Comparison of ENCODE assay signal across 18 cellular contexts in the genomic region with DNA sequence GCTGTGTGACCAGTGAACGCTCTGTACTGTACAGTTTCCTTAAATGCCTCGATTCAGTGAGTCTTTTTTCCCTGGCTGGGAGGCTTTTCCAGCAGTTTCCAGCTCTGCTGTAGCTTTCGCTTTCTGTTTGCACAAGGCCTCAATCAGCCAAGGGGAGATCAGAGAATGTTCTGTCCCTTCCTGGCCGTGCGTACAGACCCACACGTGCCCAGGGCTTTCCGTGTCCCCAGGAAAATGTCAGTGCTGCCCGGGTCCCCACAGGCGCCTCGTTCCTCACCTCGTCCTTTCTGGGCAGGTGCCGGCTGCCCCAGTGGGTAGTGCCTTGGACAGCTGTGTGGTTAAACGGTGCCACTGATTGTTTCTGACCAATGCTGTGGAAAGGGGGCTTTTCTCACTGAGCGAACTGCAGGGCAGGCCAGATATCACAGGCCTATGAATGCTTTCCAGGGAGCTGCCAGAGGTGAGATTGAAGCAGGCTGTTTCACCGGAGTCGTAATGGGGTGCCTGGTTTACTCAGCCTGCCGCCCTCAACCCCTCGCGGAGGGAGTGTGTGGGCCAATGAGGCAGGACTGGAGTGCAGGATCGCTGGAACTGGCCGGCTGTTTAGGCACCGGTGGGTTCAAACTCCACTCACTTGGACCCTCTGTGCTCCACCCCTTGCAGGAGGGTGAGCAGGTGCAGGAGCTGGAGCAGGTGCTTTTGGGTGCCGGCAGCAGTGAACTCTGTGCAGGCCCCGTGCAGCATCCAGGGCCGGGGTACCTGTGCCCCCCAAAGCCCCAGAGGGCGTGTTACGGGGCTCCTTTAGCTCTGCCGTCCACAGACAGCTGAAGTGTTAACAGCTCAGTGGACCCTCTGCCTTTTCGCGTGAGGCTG. TPM values are rescaled to one million over a fixed set of nuclear protein-coding genes. Genes with fewer than 3 reads are reported as not detected.
DNase-seq lines count a peak whose midpoint lies in the region; ATAC-seq, FAIRE-seq and TF ChIP-seq lines count a peak whose summit lies in the region.
"Had no signal": no experiment of that assay in that cellular context is flagged by ENCODE, and none has a peak within 500 bp of the region (broad histone marks: within the 10 kb centered on the region; RNA-seq: fewer than 3 reads in every experiment).

No MANE protein-coding gene starts in this region.

- H2BK20ac ChIP-seq in H9 (ENCODE audit: low read depth, low read length, poor library complexity, severe bottlenecking), result no peak overlapping the region

- H3K27me3 Mint-ChIP-seq in T-helper 17 cell, result peaks cover 18% of the 10 kb centered on the region
- H3K27me3 Mint-ChIP-seq in H9 (ENCODE audit: low read depth), result no peaks in the 10 kb centered on the region; the same call in 1 of the 2 replicates

- H3K79me2 ChIP-seq in H9 (ENCODE audit: insufficient read depth, low read length), result no peaks in the 10 kb centered on the region

- no peak overlapping the region for H2BK5ac ChIP-seq in H9 (ENCODE audit: insufficient read length, low read length)

- H3K27ac ChIP-seq in small intestine (ENCODE audit: low read depth in 1 of 2, low read length in 1 of 2) (peak overlapping the region; percentile 7 to 69), H9 (ENCODE audit: insufficient read length, low read depth, low read length) (no peak overlapping the region)
- H3K27ac ChIP-seq: psoas muscle had no signal

- no peak overlapping the region for H2AFZ ChIP-seq in H9 (ENCODE audit: low read length)

- H3K4me3 ChIP-seq in small intestine (ENCODE audit: low read depth in 1 of 2, low read length in 2 of 2), result peak overlapping the region in 1 of 2 donors; percentile 23
- no peak overlapping the region for H3K4me3 ChIP-seq in HAP-1
- H3K4me3 ChIP-seq: lung, psoas muscle had no signal

- no peak overlapping the region for H3K9ac ChIP-seq in H9 (ENCODE audit: extremely low read depth, insufficient read length, low read length)

- no peak overlapping the region for H3K23ac ChIP-seq in H9 (ENCODE audit: insufficient read length, low read depth, low read length)

- no peak overlapping the region for H3T11ph ChIP-seq in H9 (ENCODE audit: low read length)

- no peak overlapping the region for H4K5ac ChIP-seq in H9 (ENCODE audit: insufficient read length, low read depth, low read length)

- no peak overlapping the region; the same call in 1 of the 2 replicates for H3K14ac ChIP-seq in H9 (ENCODE audit: insufficient read depth, low read length)

- no peaks in the 10 kb centered on the region for H4K20me1 ChIP-seq in H9 (ENCODE audit: control insufficient read depth, insufficient read depth, insufficient read length)

- H3K79me1 ChIP-seq in H9 (ENCODE audit: insufficient read depth, low read depth, low read length, poor library complexity, severe bottlenecking), result no peaks in the 10 kb centered on the region

- in situ Hi-C loops in HAP-1 (cut with MboI; ENCODE audit: low sequenced_read_pairs), result loop anchor here (25.0 kb wide), 1 partner anchor 100 kb away; no protein-coding TSS in a partner anchor

- no peaks in the 10 kb centered on the region for H3K36me3 Mint-ChIP-seq in T-helper 17 cell (ENCODE audit: low read depth)
- peaks cover 0 to 13% (median 6%) of the 10 kb centered on the region in 3 experiments; a peak in 4 of 7 replicates for H3K36me3 Mint-ChIP-seq in H9 (ENCODE audit: insufficient read depth in 1 of 3, low read depth in 3 of 3)

- no peak for FAIRE-seq in small intestine (lab: Jason Lieb, UNC)
- FAIRE-seq: G401.6 had no signal

- no peak overlapping the region for H3K18ac ChIP-seq in H9 (ENCODE audit: insufficient read length, low read depth, low read length)

- H4K8ac ChIP-seq in H9 (replicated peaks; ENCODE audit: insufficient read length, low read depth, low read length), result no peak overlapping the region

- 19 to 66% (median 46%) methylated on average over 30 of the region's 30 CpGs for WGBS in small intestine, 3 donors
- WGBS in H9 (ENCODE audit: extremely low coverage, insufficient read length, low lambda C conversion rate), result no CpG with 5 or more reads among the region's 30 CpGs

- H3K4ac ChIP-seq in H9 (ENCODE audit: low read depth, low read length), result no peak overlapping the region

- DNase-seq in SHP77 (lab: John Stamatoyannopoulos, UW) (peak; percentile 11 to 15), SHP77 treated with DMSO at 0.1 percent for 48 hours (lab: John Stamatoyannopoulos, UW) (no peak), T-helper 17 cell (no peak), hepatic stellate cell (ENCODE audit: low spot score) (peak; percentile 37), small intestine (peak; percentile 82), H9 (no peak), HAP-1 (ENCODE audit: low spot score in 2 of 2) (no peak)
- DNase-seq: 8988T; activated CD4-positive, alpha-beta T cell treated with anti-CD3 and anti-CD28 coated beads for 1 hour; activated gamma-delta T cell treated with Interleukin-2 at 50 U/mL for 16 hours; cortex of kidney; NCI-H1105 treated with DMSO at 0.1 percent for 48 hours; NCI-H510A treated with DMSO at 0.1 percent for 48 hours; psoas muscle; stimulated activated CD4-positive, alpha-beta T cell treated with anti-CD3 and anti-CD28 coated beads, Interleukin-4, amount 100 ng/mL, for 4 hours had no signal

- H2BK15ac ChIP-seq in H9 (ENCODE audit: low read depth, low read length), result no peak overlapping the region

- no peak overlapping the region for H3K4me3 Mint-ChIP-seq in T-helper 17 cell
- H3K4me3 Mint-ChIP-seq in H9, result no peak overlapping the region

- peak overlapping the region; percentile 61 for H3K27ac Mint-ChIP-seq in T-helper 17 cell
- H3K27ac Mint-ChIP-seq in H9, result 0 out of 7 replicates have a peak overlapping the region, but pooled peaks of 1 of the 3 experiments have one; percentile 34

- H3K4me2 ChIP-seq in H9 (ENCODE audit: insufficient read depth, insufficient read length, low read length), result no peak overlapping the region

- H3K23me2 ChIP-seq in H9 (ENCODE audit: insufficient read length, low read depth, low read length, poor library complexity, severe bottlenecking), result no peaks in the 10 kb centered on the region

- peaks cover 0 to 1% of the 10 kb centered on the region in 2 donors for H3K4me1 ChIP-seq in small intestine (ENCODE audit: control insufficient read depth in 2 of 2, insufficient read depth in 1 of 2, low read depth in 1 of 2, low read length in 1 of 2)
- H3K4me1 ChIP-seq in H9 (ENCODE audit: insufficient read depth, low read length), result no peaks in the 10 kb centered on the region
- H3K4me1 ChIP-seq in HAP-1, result no peaks in the 10 kb centered on the region
- H3K4me1 ChIP-seq: psoas muscle had no signal

- H3K56ac ChIP-seq in H9 (ENCODE audit: insufficient read length, low read depth, low read length), result no peak overlapping the region

- H2AK5ac ChIP-seq in H9 (ENCODE audit: insufficient read length, low read length), result no peak overlapping the region

- H4K91ac ChIP-seq in H9 (ENCODE audit: insufficient read length, low read depth, low read length), result no peak overlapping the region

- no peak overlapping the region for H2BK120ac ChIP-seq in H9 (ENCODE audit: low read depth, low read length, poor library complexity, severe bottlenecking)

- H3K9me3 ChIP-seq in T-helper 17 cell (ENCODE audit: control insufficient read depth, low read length, poor library complexity, severe bottlenecking), result no peaks in the 10 kb centered on the region
- H3K9me3 ChIP-seq in small intestine (ENCODE audit: control insufficient read depth, low read depth), result no peaks in the 10 kb centered on the region
- H3K9me3 ChIP-seq in H9 (ENCODE audit: control insufficient read depth, low read depth, low read length), result no peaks in the 10 kb centered on the region
- no peaks in the 10 kb centered on the region for H3K9me3 ChIP-seq in HAP-1
- H3K9me3 ChIP-seq: psoas muscle had no signal

- H3K9me3 Mint-ChIP-seq in H9, result peaks cover 7 to 8% of the 10 kb centered on the region in 2 experiments; a peak in 3 of 5 replicates

- no peak for ATAC-seq in T-helper 17 cell
- ATAC-seq in HG02981 (IDR thresholded peaks at IDR 0.05; ENCODE audit: unreplicated experiment), result no peak
- ATAC-seq: psoas muscle had no signal

- H3K4me1 Mint-ChIP-seq in T-helper 17 cell (peaks cover 17% of the 10 kb centered on the region), H9 (no peaks in the 10 kb centered on the region; a peak in 1 of 4 replicates)

- no peak overlapping the region for H2BK12ac ChIP-seq in H9 (ENCODE audit: insufficient read length, low read depth, low read length)

- no peak for TF ChIP-seq CTCF in H9 (conservative IDR thresholded peaks at IDR 0.05)

- H3K27me3 ChIP-seq in small intestine (ENCODE audit: control insufficient read depth in 2 of 2, insufficient read depth in 2 of 2, low read length in 2 of 2), result no peaks in the 10 kb centered on the region
- no peaks in the 10 kb centered on the region for H3K27me3 ChIP-seq in H9 (ENCODE audit: insufficient read depth, low read length)
- H3K27me3 ChIP-seq in HAP-1 (ENCODE audit: low read depth), result no peaks in the 10 kb centered on the region

- H3K36me3 ChIP-seq in small intestine (ENCODE audit: control insufficient read depth in 2 of 2, insufficient read depth in 2 of 2, low read length in 2 of 2) (peaks cover 0 to 7% of the 10 kb centered on the region in 2 donors), HAP-1 (replicated peaks) (peaks cover 4% of the 10 kb centered on the region)

RNA-seq across cellular contexts. Expression of a gene that starts 44.4 kb away (rescaled TPM):
- total RNA-seq in T-helper 17 cell, result 1 to 10 TPM; 4.1 to 8.1 TPM
- polyA plus RNA-seq in small intestine, result 1 to 10 TPM in 2 of 3 donors, under 1 TPM in 1; 0.89 to 1.2 (median 1.1) TPM
- total RNA-seq in H9 (2021), result 16.4 and 17.5 TPM in 2 replicates

Comparison
In these comparisons a context has a peak if more than half of its experiments do, and no peak if none do; other contexts are left out.
1. DNase-seq: peak in SHP77 (2 of 2), hepatic stellate cell (single experiment) and small intestine (single experiment); none in SHP77 treated with DMSO at 0.1 percent for 48 hours (single experiment), T-helper 17 cell (0 of 3), H9 (single experiment) and HAP-1 (0 of 2).